3 cellular contexts compared by ENCODE assay signal in the genomic region with DNA sequence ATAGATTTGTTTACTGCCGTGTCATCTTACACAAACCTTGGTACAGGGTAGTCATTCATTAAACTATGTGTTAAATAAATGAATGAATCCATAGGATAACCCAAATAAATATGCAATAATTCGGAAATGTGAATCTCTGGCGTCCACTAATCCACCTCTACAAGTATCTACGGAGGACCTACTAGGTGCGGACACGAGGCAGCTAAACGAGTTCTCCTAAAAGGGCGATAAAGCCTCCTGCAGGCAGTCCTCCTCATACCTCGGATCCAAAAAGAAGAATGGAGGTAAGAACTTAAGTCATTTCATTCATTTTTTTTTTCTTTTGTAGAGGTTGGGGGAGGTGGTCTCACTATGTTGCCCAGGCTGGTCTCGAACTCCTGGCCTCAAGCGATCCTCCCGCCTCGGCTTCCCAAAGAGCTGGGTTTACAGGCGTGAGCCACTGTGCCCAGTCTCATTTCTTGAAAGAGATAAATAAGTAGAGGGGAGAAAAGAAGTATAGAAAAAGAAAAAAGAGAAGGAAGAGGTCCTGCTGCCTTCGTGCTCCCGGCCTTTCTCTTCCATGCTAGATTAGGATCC.
TF ChIP-seq lines count a peak whose summit lies in the region.

No MANE protein-coding gene starts in this region.

TF ChIP-seq in HCT116, 20 proteins besides CTCF, POLR2A, EP300 and RAD21 (continues in another document):
- TF ChIP-seq EGR1 (IDR thresholded peaks at IDR 0.05; ENCODE audit: low read depth) (no peak), CEBPB (IDR thresholded peaks at IDR 0.05; ENCODE audit: low read depth) (no peak), ELF1 (IDR thresholded peaks at IDR 0.05; ENCODE audit: borderline replicate concordance, low read depth) (no peak), SRF (IDR thresholded peaks at IDR 0.05; ENCODE audit: low read depth) (no peak), EZH2 (IDR thresholded peaks at IDR 0.05) (no peak), SP1 (IDR thresholded peaks at IDR 0.05; ENCODE audit: low read depth) (no peak), CBX3 (IDR thresholded peaks at IDR 0.05; ENCODE audit: low read depth) (no peak), YY1 (IDR thresholded peaks at IDR 0.05; ENCODE audit: extremely low read depth, insufficient replicate concordance, low read depth, low read length) (no peak), SIN3A (IDR thresholded peaks at IDR 0.05; ENCODE audit: low read depth) (no peak), EZH2phosphoT487 (IDR thresholded peaks at IDR 0.05; ENCODE audit: borderline replicate concordance) (no peak), ZFX (IDR thresholded peaks at IDR 0.05) (no peak)
- TF ChIP-seq, protein P1, sequence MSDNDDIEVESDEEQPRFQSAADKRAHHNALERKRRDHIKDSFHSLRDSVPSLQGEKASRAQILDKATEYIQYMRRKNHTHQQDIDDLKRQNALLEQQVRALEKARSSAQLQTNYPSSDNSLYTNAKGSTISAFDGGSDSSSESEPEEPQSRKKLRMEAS (IDR thresholded peaks at IDR 0.05) = no peak
- TF ChIP-seq, protein P2, sequence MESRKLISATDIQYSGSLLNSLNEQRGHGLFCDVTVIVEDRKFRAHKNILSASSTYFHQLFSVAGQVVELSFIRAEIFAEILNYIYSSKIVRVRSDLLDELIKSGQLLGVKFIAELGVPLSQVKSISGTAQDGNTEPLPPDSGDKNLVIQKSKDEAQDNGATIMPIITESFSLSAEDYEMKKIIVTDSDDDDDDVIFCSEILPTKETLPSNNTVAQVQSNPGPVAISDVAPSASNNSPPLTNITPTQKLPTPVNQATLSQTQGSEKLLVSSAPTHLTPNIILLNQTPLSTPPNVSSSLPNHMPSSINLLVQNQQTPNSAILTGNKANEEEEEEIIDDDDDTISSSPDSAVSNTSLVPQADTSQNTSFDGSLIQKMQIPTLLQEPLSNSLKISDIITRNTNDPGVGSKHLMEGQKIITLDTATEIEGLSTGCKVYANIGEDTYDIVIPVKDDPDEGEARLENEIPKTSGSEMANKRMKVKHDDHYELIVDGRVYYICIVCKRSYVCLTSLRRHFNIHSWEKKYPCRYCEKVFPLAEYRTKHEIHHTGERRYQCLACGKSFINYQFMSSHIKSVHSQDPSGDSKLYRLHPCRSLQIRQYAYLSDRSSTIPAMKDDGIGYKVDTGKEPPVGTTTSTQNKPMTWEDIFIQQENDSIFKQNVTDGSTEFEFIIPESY (IDR thresholded peaks at IDR 0.05; ENCODE audit: extremely low read depth, insufficient replicate concordance, low read length) = no peak
- TF ChIP-seq, protein P3, sequence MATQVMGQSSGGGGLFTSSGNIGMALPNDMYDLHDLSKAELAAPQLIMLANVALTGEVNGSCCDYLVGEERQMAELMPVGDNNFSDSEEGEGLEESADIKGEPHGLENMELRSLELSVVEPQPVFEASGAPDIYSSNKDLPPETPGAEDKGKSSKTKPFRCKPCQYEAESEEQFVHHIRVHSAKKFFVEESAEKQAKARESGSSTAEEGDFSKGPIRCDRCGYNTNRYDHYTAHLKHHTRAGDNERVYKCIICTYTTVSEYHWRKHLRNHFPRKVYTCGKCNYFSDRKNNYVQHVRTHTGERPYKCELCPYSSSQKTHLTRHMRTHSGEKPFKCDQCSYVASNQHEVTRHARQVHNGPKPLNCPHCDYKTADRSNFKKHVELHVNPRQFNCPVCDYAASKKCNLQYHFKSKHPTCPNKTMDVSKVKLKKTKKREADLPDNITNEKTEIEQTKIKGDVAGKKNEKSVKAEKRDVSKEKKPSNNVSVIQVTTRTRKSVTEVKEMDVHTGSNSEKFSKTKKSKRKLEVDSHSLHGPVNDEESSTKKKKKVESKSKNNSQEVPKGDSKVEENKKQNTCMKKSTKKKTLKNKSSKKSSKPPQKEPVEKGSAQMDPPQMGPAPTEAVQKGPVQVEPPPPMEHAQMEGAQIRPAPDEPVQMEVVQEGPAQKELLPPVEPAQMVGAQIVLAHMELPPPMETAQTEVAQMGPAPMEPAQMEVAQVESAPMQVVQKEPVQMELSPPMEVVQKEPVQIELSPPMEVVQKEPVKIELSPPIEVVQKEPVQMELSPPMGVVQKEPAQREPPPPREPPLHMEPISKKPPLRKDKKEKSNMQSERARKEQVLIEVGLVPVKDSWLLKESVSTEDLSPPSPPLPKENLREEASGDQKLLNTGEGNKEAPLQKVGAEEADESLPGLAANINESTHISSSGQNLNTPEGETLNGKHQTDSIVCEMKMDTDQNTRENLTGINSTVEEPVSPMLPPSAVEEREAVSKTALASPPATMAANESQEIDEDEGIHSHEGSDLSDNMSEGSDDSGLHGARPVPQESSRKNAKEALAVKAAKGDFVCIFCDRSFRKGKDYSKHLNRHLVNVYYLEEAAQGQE (IDR thresholded peaks at IDR 0.05; ENCODE audit: low read depth) = no peak
- TF ChIP-seq, protein P4, sequence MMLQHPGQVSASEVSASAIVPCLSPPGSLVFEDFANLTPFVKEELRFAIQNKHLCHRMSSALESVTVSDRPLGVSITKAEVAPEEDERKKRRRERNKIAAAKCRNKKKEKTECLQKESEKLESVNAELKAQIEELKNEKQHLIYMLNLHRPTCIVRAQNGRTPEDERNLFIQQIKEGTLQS (IDR thresholded peaks at IDR 0.05) = no peak

TF ChIP-seq in K562, 482 proteins besides CTCF, POLR2A, EP300 and RAD21 (continues in another document):
- no peak for TF ChIP-seq SPI1 (IDR thresholded peaks at IDR 0.05; ENCODE audit: borderline replicate concordance, low read depth, low read length)
- TF ChIP-seq ZC3H4 (CRISPR knock-in tag; IDR thresholded peaks at IDR 0.05; ENCODE audit: borderline replicate concordance) = no peak
- no peak for TF ChIP-seq CREB1 (IDR thresholded peaks at IDR 0.05)
- peak; percentile 13; the same call in 1 of the 2 replicates for TF ChIP-seq CREB1 (CRISPR knock-in tag; IDR thresholded peaks at IDR 0.05)
- TF ChIP-seq, protein P5, sequence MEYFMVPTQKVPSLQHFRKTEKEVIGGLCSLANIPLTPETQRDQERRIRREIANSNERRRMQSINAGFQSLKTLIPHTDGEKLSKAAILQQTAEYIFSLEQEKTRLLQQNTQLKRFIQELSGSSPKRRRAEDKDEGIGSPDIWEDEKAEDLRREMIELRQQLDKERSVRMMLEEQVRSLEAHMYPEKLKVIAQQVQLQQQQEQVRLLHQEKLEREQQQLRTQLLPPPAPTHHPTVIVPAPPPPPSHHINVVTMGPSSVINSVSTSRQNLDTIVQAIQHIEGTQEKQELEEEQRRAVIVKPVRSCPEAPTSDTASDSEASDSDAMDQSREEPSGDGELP (CRISPR knock-in tag; IDR thresholded peaks at IDR 0.05; ENCODE audit: borderline replicate concordance) = 0 out of 2 replicates have a peak, but pooled peaks have one; percentile 0
- 0 out of 2 replicates have a peak, but pooled peaks have one; percentile 49 for TF ChIP-seq LCOR (CRISPR knock-in tag; IDR thresholded peaks at IDR 0.05)
- peak; percentile 51 for TF ChIP-seq CHD4 (IDR thresholded peaks at IDR 0.05; ENCODE audit: insufficient read depth, insufficient replicate concordance, low read depth, low read length, poor library complexity, severe bottlenecking)
- 0 out of 2 replicates have a peak, but pooled peaks have one; percentile 36 for TF ChIP-seq BCOR (IDR thresholded peaks at IDR 0.05)
- TF ChIP-seq, protein P6, sequence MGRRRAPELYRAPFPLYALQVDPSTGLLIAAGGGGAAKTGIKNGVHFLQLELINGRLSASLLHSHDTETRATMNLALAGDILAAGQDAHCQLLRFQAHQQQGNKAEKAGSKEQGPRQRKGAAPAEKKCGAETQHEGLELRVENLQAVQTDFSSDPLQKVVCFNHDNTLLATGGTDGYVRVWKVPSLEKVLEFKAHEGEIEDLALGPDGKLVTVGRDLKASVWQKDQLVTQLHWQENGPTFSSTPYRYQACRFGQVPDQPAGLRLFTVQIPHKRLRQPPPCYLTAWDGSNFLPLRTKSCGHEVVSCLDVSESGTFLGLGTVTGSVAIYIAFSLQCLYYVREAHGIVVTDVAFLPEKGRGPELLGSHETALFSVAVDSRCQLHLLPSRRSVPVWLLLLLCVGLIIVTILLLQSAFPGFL (CRISPR knock-in tag; IDR thresholded peaks at IDR 0.05) = 0 out of 2 replicates have a peak, but pooled peaks have one; percentile 60
- TF ChIP-seq KDM1A (IDR thresholded peaks at IDR 0.05) = peak in 1 of 2 experiments; percentile 12; a peak in 1 of 4 replicates
- TF ChIP-seq, protein P7, sequence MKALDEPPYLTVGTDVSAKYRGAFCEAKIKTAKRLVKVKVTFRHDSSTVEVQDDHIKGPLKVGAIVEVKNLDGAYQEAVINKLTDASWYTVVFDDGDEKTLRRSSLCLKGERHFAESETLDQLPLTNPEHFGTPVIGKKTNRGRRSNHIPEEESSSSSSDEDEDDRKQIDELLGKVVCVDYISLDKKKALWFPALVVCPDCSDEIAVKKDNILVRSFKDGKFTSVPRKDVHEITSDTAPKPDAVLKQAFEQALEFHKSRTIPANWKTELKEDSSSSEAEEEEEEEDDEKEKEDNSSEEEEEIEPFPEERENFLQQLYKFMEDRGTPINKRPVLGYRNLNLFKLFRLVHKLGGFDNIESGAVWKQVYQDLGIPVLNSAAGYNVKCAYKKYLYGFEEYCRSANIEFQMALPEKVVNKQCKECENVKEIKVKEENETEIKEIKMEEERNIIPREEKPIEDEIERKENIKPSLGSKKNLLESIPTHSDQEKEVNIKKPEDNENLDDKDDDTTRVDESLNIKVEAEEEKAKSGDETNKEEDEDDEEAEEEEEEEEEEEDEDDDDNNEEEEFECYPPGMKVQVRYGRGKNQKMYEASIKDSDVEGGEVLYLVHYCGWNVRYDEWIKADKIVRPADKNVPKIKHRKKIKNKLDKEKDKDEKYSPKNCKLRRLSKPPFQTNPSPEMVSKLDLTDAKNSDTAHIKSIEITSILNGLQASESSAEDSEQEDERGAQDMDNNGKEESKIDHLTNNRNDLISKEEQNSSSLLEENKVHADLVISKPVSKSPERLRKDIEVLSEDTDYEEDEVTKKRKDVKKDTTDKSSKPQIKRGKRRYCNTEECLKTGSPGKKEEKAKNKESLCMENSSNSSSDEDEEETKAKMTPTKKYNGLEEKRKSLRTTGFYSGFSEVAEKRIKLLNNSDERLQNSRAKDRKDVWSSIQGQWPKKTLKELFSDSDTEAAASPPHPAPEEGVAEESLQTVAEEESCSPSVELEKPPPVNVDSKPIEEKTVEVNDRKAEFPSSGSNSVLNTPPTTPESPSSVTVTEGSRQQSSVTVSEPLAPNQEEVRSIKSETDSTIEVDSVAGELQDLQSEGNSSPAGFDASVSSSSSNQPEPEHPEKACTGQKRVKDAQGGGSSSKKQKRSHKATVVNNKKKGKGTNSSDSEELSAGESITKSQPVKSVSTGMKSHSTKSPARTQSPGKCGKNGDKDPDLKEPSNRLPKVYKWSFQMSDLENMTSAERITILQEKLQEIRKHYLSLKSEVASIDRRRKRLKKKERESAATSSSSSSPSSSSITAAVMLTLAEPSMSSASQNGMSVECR (CRISPR knock-in tag; IDR thresholded peaks at IDR 0.05) = no peak
- TF ChIP-seq NFE2 (IDR thresholded peaks at IDR 0.05; ENCODE audit: low read depth) = peak; percentile 48

TF ChIP-seq in GM12891, 5 proteins besides CTCF, POLR2A, EP300 and RAD21:
- TF ChIP-seq PAX5 (IDR thresholded peaks at IDR 0.05; ENCODE audit: insufficient read depth, low read length, severe bottlenecking) (no peak), POLR2AphosphoS5 (IDR thresholded peaks at IDR 0.05; ENCODE audit: low read depth, low read length) (no peak), SPI1 (IDR thresholded peaks at IDR 0.05; ENCODE audit: low read depth, low read length) (no peak), POU2F2 (IDR thresholded peaks at IDR 0.05; ENCODE audit: low read depth, low read length) (no peak), TAF1 (IDR thresholded peaks at IDR 0.05; ENCODE audit: low read depth, low read length) (no peak)
